Comparison of ENCODE assay signal across 1 cellular context in genomic region chr1:2575801-2576663, GRCh38.
TF ChIP-seq lines count a peak whose summit lies in the region.

No MANE protein-coding gene starts in this region.

TF ChIP-seq in HepG2, 621 proteins besides CTCF, POLR2A, EP300 and RAD21 (continued from another document and continues in another):
- TF ChIP-seq FUBP1 (CRISPR knock-in tag; IDR thresholded peaks at IDR 0.05; ENCODE audit: borderline replicate concordance) = peak; percentile 82; the same call in 1 of the 2 replicates
- no peak for TF ChIP-seq ZNF703 (CRISPR knock-in tag; IDR thresholded peaks at IDR 0.05; ENCODE audit: borderline replicate concordance)
- TF ChIP-seq ZNF574 (CRISPR knock-in tag; IDR thresholded peaks at IDR 0.05) = peak; percentile 52; the same call in 1 of the 2 replicates
- TF ChIP-seq RBM39 (IDR thresholded peaks at IDR 0.05; ENCODE audit: low read depth, low read length, poor library complexity, severe bottlenecking) = no peak
- no peak for TF ChIP-seq GPN1 (CRISPR knock-in tag; IDR thresholded peaks at IDR 0.05; ENCODE audit: borderline replicate concordance)
- peak; percentile 55; the same call in 1 of the 2 replicates for TF ChIP-seq NCOA2 (CRISPR knock-in tag; IDR thresholded peaks at IDR 0.05)
- no peak for TF ChIP-seq JDP2 (CRISPR knock-in tag; IDR thresholded peaks at IDR 0.05; ENCODE audit: borderline replicate concordance)
- peak; percentile 80 for TF ChIP-seq TBX2 (CRISPR knock-in tag; IDR thresholded peaks at IDR 0.05; ENCODE audit: borderline replicate concordance)
- TF ChIP-seq RCOR2 (CRISPR knock-in tag; IDR thresholded peaks at IDR 0.05) = peak; percentile 34; the same call in 1 of the 2 replicates
- TF ChIP-seq ETV5 (CRISPR knock-in tag; IDR thresholded peaks at IDR 0.05; ENCODE audit: borderline replicate concordance) = peak; percentile 55; the same call in 1 of the 2 replicates
- TF ChIP-seq ZNF317 (CRISPR knock-in tag; IDR thresholded peaks at IDR 0.05) = peak; percentile 66; the same call in 1 of the 2 replicates
- TF ChIP-seq KDM1A (CRISPR knock-in tag; IDR thresholded peaks at IDR 0.05) = no peak
- no peak for TF ChIP-seq ZNF543 (CRISPR knock-in tag; IDR thresholded peaks at IDR 0.05)
- 0 out of 2 replicates have a peak, but pooled peaks have one; percentile 40 for TF ChIP-seq TFAP4 (IDR thresholded peaks at IDR 0.05; ENCODE audit: borderline replicate concordance, low read depth)
- TF ChIP-seq ZNF713 (CRISPR knock-in tag; IDR thresholded peaks at IDR 0.05) = no peak
- peak; percentile 54; the same call in 1 of the 2 replicates for TF ChIP-seq MLX (CRISPR knock-in tag; IDR thresholded peaks at IDR 0.05)
- no peak for TF ChIP-seq SNAPC5 (CRISPR knock-in tag; IDR thresholded peaks at IDR 0.05; ENCODE audit: borderline replicate concordance)
- TF ChIP-seq ZNF503 (CRISPR knock-in tag; IDR thresholded peaks at IDR 0.05) = no peak
- TF ChIP-seq HOMEZ (CRISPR knock-in tag; IDR thresholded peaks at IDR 0.05; ENCODE audit: low read depth) = peak; percentile 59; the same call in 1 of the 2 replicates
- TF ChIP-seq ZNF607 (CRISPR knock-in tag; IDR thresholded peaks at IDR 0.05; ENCODE audit: borderline replicate concordance) = peak; percentile 79; the same call in 1 of the 2 replicates
- TF ChIP-seq ZNF292 (CRISPR knock-in tag; IDR thresholded peaks at IDR 0.05; ENCODE audit: borderline replicate concordance, low read depth) = peak; percentile 79; the same call in 1 of the 2 replicates
- TF ChIP-seq ZBTB40 (IDR thresholded peaks at IDR 0.05) = no peak
- peak; percentile 71; the same call in 1 of the 2 replicates for TF ChIP-seq ZBTB40 (CRISPR knock-in tag; IDR thresholded peaks at IDR 0.05)
- TF ChIP-seq ZNF772 (CRISPR knock-in tag; IDR thresholded peaks at IDR 0.05) = no peak
- no peak for TF ChIP-seq ZNF816 (CRISPR knock-in tag; IDR thresholded peaks at IDR 0.05; ENCODE audit: borderline replicate concordance)
- no peak for TF ChIP-seq MBD4 (IDR thresholded peaks at IDR 0.05; ENCODE audit: borderline replicate concordance, low read length)
- TF ChIP-seq HINFP (CRISPR knock-in tag; IDR thresholded peaks at IDR 0.05; ENCODE audit: low read depth) = no peak
- TF ChIP-seq NFE2L1 (CRISPR knock-in tag; IDR thresholded peaks at IDR 0.05; ENCODE audit: borderline replicate concordance) = no peak
